ENCODE assay signal across 16 cellular contexts in genomic region chr11:117298195-117298594, GRCh38. TPM values are rescaled to one million over a fixed set of nuclear protein-coding genes. Genes with fewer than 3 reads are reported as not detected.
DNase-seq lines count a peak whose midpoint lies in the region; ATAC-seq and TF ChIP-seq lines count a peak whose summit lies in the region.
"Had no signal": no experiment of that assay in that cellular context is flagged by ENCODE, and none has a peak within 500 bp of the region (broad histone marks: within the 10 kb centered on the region; RNA-seq: fewer than 3 reads in every experiment).

No MANE protein-coding gene starts in this region.

- H3K14ac ChIP-seq in neuronal stem cell (ENCODE audit: low read length), result no peak overlapping the region

- H3K4me1 ChIP-seq in heart left ventricle (peaks cover 0 to 21% (median 12%) of the 10 kb centered on the region in 12 donors), neural progenitor cell (peaks cover 22% of the 10 kb centered on the region), neuronal stem cell (ENCODE audit: control insufficient read depth in 2 of 2, insufficient read depth in 1 of 2, low read depth in 1 of 2, low read length in 2 of 2) (peaks cover 16 to 20% of the 10 kb centered on the region in 2 donors), OCI-LY7 (ENCODE audit: insufficient read depth, low read length, poor library complexity, severe bottlenecking) (no peaks in the 10 kb centered on the region)

- no peaks in the 10 kb centered on the region for H3K36me3 Mint-ChIP-seq in neural progenitor cell
- no peaks in the 10 kb centered on the region for H3K36me3 Mint-ChIP-seq in activated CD4-positive, alpha-beta memory T cell treated with anti-CD3 and anti-CD28 coated beads for 36 hours

- H2AFZ ChIP-seq in neural progenitor cell (replicated peaks) (no peak overlapping the region), neuronal stem cell (ENCODE audit: low read length) (no peak overlapping the region), OCI-LY7 (ENCODE audit: low read length) (no peak overlapping the region)

- H3K79me1 ChIP-seq in neuronal stem cell (ENCODE audit: low read depth, low read length), result no peaks in the 10 kb centered on the region

- H3K18ac ChIP-seq in neuronal stem cell (ENCODE audit: low read length), result no peak overlapping the region

- H2BK15ac ChIP-seq in neuronal stem cell (ENCODE audit: low read length), result no peak overlapping the region

- POLR2A ChIA-PET in activated CD4-positive, alpha-beta memory T cell treated with anti-CD3 and anti-CD28 coated beads for 36 hours (lab: Charles Lee), result no interaction called here
- POLR2A ChIA-PET in OCI-LY7 (lab: Charles Lee), result interaction anchor here (0.6 kb wide), 1 partner anchor 601 kb away, joined by 3 read pairs; no protein-coding TSS in a partner anchor

- no peaks in the 10 kb centered on the region for H3K79me2 ChIP-seq in neural progenitor cell (ENCODE audit: low read depth)
- H3K79me2 ChIP-seq in OCI-LY7 (ENCODE audit: insufficient read depth, low read depth, low read length), result no peaks in the 10 kb centered on the region

- H3K9me2 ChIP-seq in OCI-LY7 (ENCODE audit: insufficient read depth, low read length), result no peaks in the 10 kb centered on the region

- H3K4me2 ChIP-seq in neural progenitor cell, result no peak overlapping the region
- H3K4me2 ChIP-seq in neuronal stem cell (ENCODE audit: insufficient read depth, low read length, poor library complexity, severe bottlenecking), result no peak overlapping the region
- H3K4me2 ChIP-seq in OCI-LY7 (ENCODE audit: low read length), result no peak overlapping the region

- intact Hi-C loops in cardiac septum (cut with DNase I) (no loop called here), heart left ventricle (cut with DNase I) (no loop called here), OCI-LY7 (cut with micrococcal nuclease; ENCODE audit: unreplicated experiment) (no loop called here)
- intact Hi-C loops in activated CD4-positive, alpha-beta memory T cell treated with anti-CD3 and anti-CD28 coated beads for 36 hours (cut with micrococcal nuclease), result no loop called here

- H4K8ac ChIP-seq in neuronal stem cell (ENCODE audit: low read depth, low read length), result no peak overlapping the region

- TF ChIP-seq CTCF in heart left ventricle (IDR thresholded peaks at IDR 0.05), result no peak
- TF ChIP-seq CTCF in neural progenitor cell (IDR thresholded peaks at IDR 0.05), result no peak
- no peak for TF ChIP-seq CTCF in OCI-LY7 (conservative IDR thresholded peaks at IDR 0.05; ENCODE audit: low read length)

- H3K9me3 ChIP-seq in heart left ventricle, result no peaks in the 10 kb centered on the region
- H3K9me3 ChIP-seq in neural progenitor cell (ENCODE audit: low read depth), result no peaks in the 10 kb centered on the region
- H3K9me3 ChIP-seq in neuronal stem cell (replicated peaks in 1 of 2; ENCODE audit: control insufficient read depth in 2 of 2, insufficient read depth in 1 of 2, low read depth in 1 of 2, low read length in 2 of 2), result no peaks in the 10 kb centered on the region
- no peaks in the 10 kb centered on the region for H3K9me3 ChIP-seq in OCI-LY7 (ENCODE audit: low read length)
- H3K9me3 ChIP-seq: Caco-2, HAP-1 had no signal

- DNase-seq in cardiac septum (ENCODE audit: low spot score) (peak; percentile 54), heart left ventricle (no peak), iPS-NIHi11 (ENCODE audit: low spot score) (peak; percentile 2), neural progenitor cell (ENCODE audit: low spot score) (no peak), neuronal stem cell (ENCODE audit: low spot score) (no peak), OCI-LY7 (ENCODE audit: low spot score) (no peak)
- no peak for DNase-seq in activated CD4-positive, alpha-beta memory T cell treated with anti-CD3 and anti-CD28 coated beads for 36 hours
- DNase-seq: Caco-2; CD8-positive, alpha-beta memory T cell; DND-41; GDM1 had no signal

- WGBS in heart left ventricle, 4 donors, result 92 to 98% (median 94%) methylated on average over 8 of the region's 8 CpGs
- WGBS in neuronal stem cell (ENCODE audit: extremely low coverage in 2 of 2, insufficient read length in 2 of 2, insufficient replicate concordance in 1 of 2), 2 donors, result no CpG with 5 or more reads among the region's 8 CpGs

- no peak for TF ChIP-seq POLR2A in heart left ventricle (IDR thresholded peaks at IDR 0.05)

- H3K4ac ChIP-seq in neuronal stem cell (ENCODE audit: low read length), result no peak overlapping the region

- H3K27ac ChIP-seq in heart left ventricle, result no peak overlapping the region
- no peak overlapping the region for H3K27ac ChIP-seq in neural progenitor cell
- H3K27ac ChIP-seq in neuronal stem cell (replicated peaks; ENCODE audit: low read length), result no peak overlapping the region
- H3K27ac ChIP-seq in OCI-LY7 (ENCODE audit: low read depth, low read length, poor library complexity, severe bottlenecking), result no peak overlapping the region
- H3K27ac ChIP-seq: 22Rv1 had no signal

- H4K91ac ChIP-seq in neuronal stem cell (ENCODE audit: low read depth, low read length, poor library complexity), result no peak overlapping the region

- peaks cover 10% of the 10 kb centered on the region for H3K27me3 Mint-ChIP-seq in neural progenitor cell (ENCODE audit: insufficient read depth, low read depth)
- H3K27me3 Mint-ChIP-seq in activated CD4-positive, alpha-beta memory T cell treated with anti-CD3 and anti-CD28 coated beads for 36 hours, result no peaks in the 10 kb centered on the region

- no peaks in the 10 kb centered on the region for H3K27me3 ChIP-seq in heart left ventricle
- no peaks in the 10 kb centered on the region for H3K27me3 ChIP-seq in neural progenitor cell
- H3K27me3 ChIP-seq in neuronal stem cell (ENCODE audit: control insufficient read depth in 3 of 3, insufficient read depth in 3 of 3, low read depth in 1 of 3, low read length in 3 of 3), result no peaks in the 10 kb centered on the region

- no peak overlapping the region for H2AK5ac ChIP-seq in neuronal stem cell (ENCODE audit: low read depth, low read length)

- peaks cover 29% of the 10 kb centered on the region for H3F3A ChIP-seq in neural progenitor cell (ENCODE audit: low read depth)

- H2BK5ac ChIP-seq in neuronal stem cell (ENCODE audit: low read length), result no peak overlapping the region

- no peak overlapping the region for H2BK12ac ChIP-seq in neuronal stem cell (ENCODE audit: low read length)

- ATAC-seq in heart left ventricle (no peak), GM21825 (IDR thresholded peaks at IDR 0.05; ENCODE audit: unreplicated experiment) (no peak)
- ATAC-seq: HepG2 had no signal

- H3K27ac Mint-ChIP-seq in neural progenitor cell, result peak overlapping the region; percentile 66
- no peak overlapping the region for H3K27ac Mint-ChIP-seq in activated CD4-positive, alpha-beta memory T cell treated with anti-CD3 and anti-CD28 coated beads for 36 hours
- H3K27ac Mint-ChIP-seq: CD8-positive, alpha-beta memory T cell had no signal

- H2BK120ac ChIP-seq in neuronal stem cell (ENCODE audit: low read depth, low read length), result no peak overlapping the region

- H3K4me3 Mint-ChIP-seq in neural progenitor cell, result no peak overlapping the region
- no peak overlapping the region for H3K4me3 Mint-ChIP-seq in activated CD4-positive, alpha-beta memory T cell treated with anti-CD3 and anti-CD28 coated beads for 36 hours
- H3K4me3 Mint-ChIP-seq: CD14-positive monocyte; CD8-positive, alpha-beta memory T cell had no signal

- H3K36me3 ChIP-seq in heart left ventricle (peaks cover 0 to 24% (median 14%) of the 10 kb centered on the region in 9 donors), neural progenitor cell (no peaks in the 10 kb centered on the region), neuronal stem cell (replicated peaks in 1 of 2; ENCODE audit: control insufficient read depth in 2 of 2, insufficient read depth in 2 of 2, low read length in 2 of 2) (peaks cover 5 to 20% of the 10 kb centered on the region in 2 donors), OCI-LY7 (ENCODE audit: insufficient read depth, low read length) (no peaks in the 10 kb centered on the region)
- H3K36me3 ChIP-seq: HAP-1 had no signal

- peaks cover 22% of the 10 kb centered on the region for H3K4me1 Mint-ChIP-seq in neural progenitor cell
- peaks cover 6% of the 10 kb centered on the region for H3K4me1 Mint-ChIP-seq in activated CD4-positive, alpha-beta memory T cell treated with anti-CD3 and anti-CD28 coated beads for 36 hours (ENCODE audit: low read depth)

- BruUV-seq in OCI-LY7 (replicated peaks; lab: Mats Ljungman, UMichigan), result no TSS peak

- H3K9me3 Mint-ChIP-seq in neural progenitor cell, result no peaks in the 10 kb centered on the region
- H3K9me3 Mint-ChIP-seq in activated CD4-positive, alpha-beta memory T cell treated with anti-CD3 and anti-CD28 coated beads for 36 hours, result no peaks in the 10 kb centered on the region
- H3K9me3 Mint-ChIP-seq: CD14-positive monocyte; CD8-positive, alpha-beta memory T cell had no signal

- H3K23ac ChIP-seq in neuronal stem cell (ENCODE audit: low read depth, low read length, poor library complexity), result no peak overlapping the region

- no peak overlapping the region for H3K4me3 ChIP-seq in heart left ventricle
- no peak overlapping the region for H3K4me3 ChIP-seq in neural progenitor cell
- H3K4me3 ChIP-seq in neuronal stem cell (ENCODE audit: low read length in 2 of 2), result no peak overlapping the region
- no peak overlapping the region for H3K4me3 ChIP-seq in OCI-LY7 (ENCODE audit: low read depth, low read length, poor library complexity, severe bottlenecking)
- H3K4me3 ChIP-seq: HAP-1 had no signal

- CTCF ChIA-PET in activated CD4-positive, alpha-beta memory T cell treated with anti-CD3 and anti-CD28 coated beads for 36 hours (lab: Charles Lee), result interaction anchor here (0.6 kb wide), 1 partner anchor 30 kb away, joined by 3 read pairs; the partner anchor contains the start of gene CEP164
- CTCF ChIA-PET in OCI-LY7 (lab: Charles Lee; ENCODE audit: unreplicated experiment), result no interaction called here

- H4K20me1 ChIP-seq in neural progenitor cell (ENCODE audit: low read depth), result no peaks in the 10 kb centered on the region
- H4K20me1 ChIP-seq in OCI-LY7 (ENCODE audit: insufficient read depth, low read length), result no peaks in the 10 kb centered on the region

- H3K9ac ChIP-seq in neural progenitor cell, result no peak overlapping the region
- H3K9ac ChIP-seq in neuronal stem cell (ENCODE audit: low read depth, low read length, poor library complexity), result no peak overlapping the region

RNA-seq across cellular contexts. Expression of gene BACE1-AS, which starts 7.0 kb away (rescaled TPM):
- total RNA-seq in cardiac septum (9.2 TPM), heart left ventricle (10 to 100 TPM in 5 of 9 donors, 1 to 10 TPM in 4; 5.8 to 16.6 (median 10.8) TPM), neural progenitor cell (ENCODE audit: low replicate concordance) (7.6 and 10.3 TPM in 2 replicates), OCI-LY7 (2022) (8.0 and 9.4 TPM in 2 replicates)
- 1 to 10 TPM; 4.2 to 9.8 TPM for polyA plus RNA-seq in heart left ventricle
- polyA plus RNA-seq in neuronal stem cell (2013, experiment 1 of 2), result 13.3 TPM
- 14.0 TPM for polyA plus RNA-seq in neuronal stem cell (2013, experiment 2 of 2)
- 1 to 10 TPM; 3.9 to 5.4 TPM for total RNA-seq in activated CD4-positive, alpha-beta memory T cell treated with anti-CD3 and anti-CD28 coated beads for 36 hours
- total RNA-seq in OCI-LY7 (2014; rRNA removed; shearing (Covaris generic)), result 4.4 and 4.8 TPM in 2 replicates
- polyA plus RNA-seq: CD14-positive monocyte had no signal

RNA-seq across cellular contexts. Expression of gene BACE1, which starts 17.9 kb away (rescaled TPM):
- total RNA-seq in cardiac septum, result 15.7 TPM
- total RNA-seq in heart left ventricle, result 10 to 100 TPM; 12.7 to 21.4 (median 17.3) TPM
- polyA plus RNA-seq in heart left ventricle, result 10 to 100 TPM in 1 of 2 donors, 1 to 10 TPM in 1; 3.8 to 12.4 TPM
- total RNA-seq in neural progenitor cell (ENCODE audit: low replicate concordance), result 8.2 and 16.3 TPM in 2 replicates
- 14.9 TPM for polyA plus RNA-seq in neuronal stem cell (2013, experiment 1 of 2)
- polyA plus RNA-seq in neuronal stem cell (2013, experiment 2 of 2), result 15.1 TPM
- total RNA-seq in activated CD4-positive, alpha-beta memory T cell treated with anti-CD3 and anti-CD28 coated beads for 36 hours, result 1 to 10 TPM; 1.8 to 2.7 TPM
- 0.03 TPM in 1 of 2 replicates, not detected in the other for total RNA-seq in OCI-LY7 (2014; rRNA removed; shearing (Covaris generic))
- not detected in 2 replicates for total RNA-seq in OCI-LY7 (2022)

RNA-seq across cellular contexts. Expression of gene CEP164, which starts 29.5 kb away (rescaled TPM):
- total RNA-seq in cardiac septum (9.9 TPM), heart left ventricle (10 to 100 TPM in 2 of 9 donors, 1 to 10 TPM in 7; 2.6 to 15.4 (median 7.3) TPM), neural progenitor cell (ENCODE audit: low replicate concordance) (24.2 and 26.0 TPM in 2 replicates), OCI-LY7 (2022) (41.2 and 48.7 TPM in 2 replicates)
- 1 to 10 TPM; 5.4 to 6.6 TPM for polyA plus RNA-seq in heart left ventricle
- polyA plus RNA-seq in neuronal stem cell (2013, experiment 1 of 2), result 30.9 TPM
- polyA plus RNA-seq in neuronal stem cell (2013, experiment 2 of 2), result 29.7 TPM
- 10 to 100 TPM; 29.3 to 32.6 TPM for total RNA-seq in activated CD4-positive, alpha-beta memory T cell treated with anti-CD3 and anti-CD28 coated beads for 36 hours
- 25.3 and 34.6 TPM in 2 replicates for total RNA-seq in OCI-LY7 (2014; rRNA removed; shearing (Covaris generic))

Comparison
In these comparisons a context has a peak if more than half of its experiments do, and no peak if none do; other contexts are left out.
1. DNase-seq: peak in cardiac septum (single experiment) and iPS-NIHi11 (single experiment); none in heart left ventricle (0 of 5), neural progenitor cell (single experiment), neuronal stem cell (single experiment), activated CD4-positive, alpha-beta memory T cell treated with anti-CD3 and anti-CD28 coated beads for 36 hours (single experiment) and OCI-LY7 (single experiment).